In genomic region chr17:74754832-74755231, GRCh38 we compare ENCODE assay signal across 19 cellular contexts. TPM values are rescaled to one million over a fixed set of nuclear protein-coding genes. Genes with fewer than 3 reads are reported as not detected.
DNase-seq lines count a peak whose midpoint lies in the region; ATAC-seq, FAIRE-seq and TF ChIP-seq lines count a peak whose summit lies in the region.
"Had no signal": no experiment of that assay in that cellular context is flagged by ENCODE, and none has a peak within 500 bp of the region (broad histone marks: within the 10 kb centered on the region; RNA-seq: fewer than 3 reads in every experiment).

No MANE protein-coding gene starts in this region.

- peaks cover 36 to 61% of the 10 kb centered on the region in 2 experiments for H3K4me1 ChIP-seq in K562 (replicated peaks in 1 of 2; ENCODE audit: control insufficient read depth in 2 of 2, insufficient read depth in 2 of 2, low read length in 2 of 2)
- peaks cover 37 to 45% of the 10 kb centered on the region in 2 experiments for H3K4me1 ChIP-seq in trophoblast cell (ENCODE audit: control insufficient read depth in 1 of 2, insufficient read depth in 2 of 2, low read length in 2 of 2)
- peaks cover 49% of the 10 kb centered on the region for H3K4me1 ChIP-seq in upper lobe of right lung
- H3K4me1 ChIP-seq in upper lobe of left lung: peaks cover 48 to 77% (median 57%) of the 10 kb centered on the region in 4 donors
- H3K4me1 ChIP-seq in endodermal cell (ENCODE audit: control insufficient read depth, insufficient read depth, low read length): peaks cover 34% of the 10 kb centered on the region

- POLR2A ChIA-PET in K562 (lab: Yijun Ruan, JAX): interaction anchor here (0.7 to 1.8 kb wide), 7 partner anchors 8 to 97 kb away, joined by 3 to 9 read pairs (median 3); partner anchors contain the start of gene NAT9

- intact Hi-C loops in activated naive CD4-positive, alpha-beta T cell treated with anti-CD3 and anti-CD28 coated beads for 36 hours (cut with micrococcal nuclease): no loop called here
- intact Hi-C loops in K562 (cut with micrococcal nuclease): no loop called here
- intact Hi-C loops in upper lobe of right lung (cut with DNase I): no loop called here

- H3K4ac ChIP-seq in trophoblast cell (ENCODE audit: low read depth, low read length): peak overlapping the region; percentile 12

- H3K9me3 ChIP-seq in K562 (replicated peaks; ENCODE audit: control insufficient read depth, insufficient read depth, low read depth, low read length) (no peaks in the 10 kb centered on the region), trophoblast cell (ENCODE audit: insufficient read depth, low read depth, low read length) (peaks cover 3% of the 10 kb centered on the region), upper lobe of right lung (no peaks in the 10 kb centered on the region), upper lobe of left lung (no peaks in the 10 kb centered on the region), endodermal cell (ENCODE audit: control insufficient read depth, low read length) (peaks cover 4% of the 10 kb centered on the region)
- H3K9me3 ChIP-seq: spleen had no signal

- H3K9me3 Mint-ChIP-seq in activated naive CD4-positive, alpha-beta T cell treated with anti-CD3 and anti-CD28 coated beads for 36 hours: no peaks in the 10 kb centered on the region
- H3K9me3 Mint-ChIP-seq in endodermal cell: no peaks in the 10 kb centered on the region
- H3K9me3 Mint-ChIP-seq: stimulated activated naive CD8-positive, alpha-beta T cell treated with anti-CD3 and anti-CD28 coated beads, Interleukin-15, amount 100 ng/mL, for 72 hours had no signal

- TF ChIP-seq EP300 in K562 (IDR thresholded peaks at IDR 0.05; ENCODE audit: low read length) (no peak), upper lobe of left lung (IDR thresholded peaks at IDR 0.05) (no peak)

- peaks cover 15% of the 10 kb centered on the region; the same call in 2 of the 3 replicates for H3K36me3 ChIP-seq in K562 (ENCODE audit: control insufficient read depth, insufficient read depth, low read length)
- no peaks in the 10 kb centered on the region for H3K36me3 ChIP-seq in trophoblast cell (ENCODE audit: control insufficient read depth in 1 of 2, insufficient read depth in 2 of 2, low read length in 2 of 2)
- no peaks in the 10 kb centered on the region for H3K36me3 ChIP-seq in upper lobe of right lung
- H3K36me3 ChIP-seq in upper lobe of left lung: no peaks in the 10 kb centered on the region
- H3K36me3 ChIP-seq in endodermal cell (ENCODE audit: control insufficient read depth, insufficient read depth, low read length): peaks cover 41% of the 10 kb centered on the region
- H3K36me3 ChIP-seq: brain microvascular endothelial cell had no signal

- H4K12ac ChIP-seq in trophoblast cell (ENCODE audit: low read depth, low read length): no peak overlapping the region

- no peak for TF ChIP-seq POLR2A in K562 (conservative IDR thresholded peaks at IDR 0.05)
- no peak for TF ChIP-seq POLR2A in upper lobe of left lung (IDR thresholded peaks at IDR 0.05)

- H2AK5ac ChIP-seq in trophoblast cell (ENCODE audit: low read length): no peak overlapping the region

- H3K9me1 ChIP-seq in K562 (ENCODE audit: control insufficient read depth, insufficient read depth, low read length): peaks cover 20% of the 10 kb centered on the region

- H3K18ac ChIP-seq in trophoblast cell (ENCODE audit: low read length): no peak overlapping the region

- H3K23ac ChIP-seq in trophoblast cell (ENCODE audit: low read length): no peak overlapping the region

- no peak overlapping the region for H3K4me3 Mint-ChIP-seq in activated naive CD4-positive, alpha-beta T cell treated with anti-CD3 and anti-CD28 coated beads for 36 hours
- H3K4me3 Mint-ChIP-seq in endodermal cell: no peak overlapping the region

- H3K79me1 ChIP-seq in trophoblast cell (ENCODE audit: low read length): peaks cover 10% of the 10 kb centered on the region

- CTCF ChIA-PET in activated naive CD4-positive, alpha-beta T cell treated with anti-CD3 and anti-CD28 coated beads for 36 hours (lab: Charles Lee): interaction anchor here (0.6 to 3.8 kb wide), 4 partner anchors 9 to 269 kb away, joined by 3 to 31 read pairs (median 4); partner anchors contain the start of gene RAB37
- CTCF ChIA-PET in K562 (lab: Yijun Ruan, JAX; ENCODE audit: low intra/inter-chr PET ratio): no interaction called here

- peaks cover 13% of the 10 kb centered on the region for H3K36me3 Mint-ChIP-seq in activated naive CD4-positive, alpha-beta T cell treated with anti-CD3 and anti-CD28 coated beads for 36 hours (ENCODE audit: low read depth)
- H3K36me3 Mint-ChIP-seq in endodermal cell (ENCODE audit: low read depth): peaks cover 23% of the 10 kb centered on the region

- no peak overlapping the region for H2AFZ ChIP-seq in K562 (ENCODE audit: low read depth, low read length)
- no peak overlapping the region for H2AFZ ChIP-seq in trophoblast cell (ENCODE audit: insufficient read depth, low read length, poor library complexity)
- H2AFZ ChIP-seq: parathyroid adenoma had no signal

- H3K27me3 ChIP-seq in K562 (ENCODE audit: control insufficient read depth in 2 of 2, insufficient read depth in 2 of 2, low read length in 2 of 2): no peaks in the 10 kb centered on the region
- no peaks in the 10 kb centered on the region for H3K27me3 ChIP-seq in trophoblast cell (ENCODE audit: insufficient read depth, low read length)
- H3K27me3 ChIP-seq in upper lobe of right lung: no peaks in the 10 kb centered on the region
- H3K27me3 ChIP-seq in upper lobe of left lung: no peaks in the 10 kb centered on the region
- no peaks in the 10 kb centered on the region for H3K27me3 ChIP-seq in endodermal cell (ENCODE audit: control insufficient read depth, insufficient read depth, low read length, poor library complexity, severe bottlenecking)
- H3K27me3 ChIP-seq: brain microvascular endothelial cell, spleen had no signal

- no peak for TF ChIP-seq RAD21 in K562 (CRISPR knock-in tag; conservative IDR thresholded peaks at IDR 0.05 in 1 of 2, IDR thresholded peaks at IDR 0.05 in 1 of 2)

- H3K4me3 ChIP-seq in K562: no peak overlapping the region
- no peak overlapping the region for H3K4me3 ChIP-seq in trophoblast cell (ENCODE audit: low read depth, low read length)
- H3K4me3 ChIP-seq in upper lobe of right lung: no peak overlapping the region
- no peak overlapping the region for H3K4me3 ChIP-seq in upper lobe of left lung
- H3K4me3 ChIP-seq in endodermal cell (ENCODE audit: low read length): no peak overlapping the region
- H3K4me3 ChIP-seq: spleen had no signal

- H3K27ac ChIP-seq in K562 (ENCODE audit: extremely low read depth, low read depth, low read length): no peak overlapping the region
- H3K27ac ChIP-seq in trophoblast cell (ENCODE audit: low read depth, low read length): no peak overlapping the region
- no peak overlapping the region for H3K27ac ChIP-seq in upper lobe of right lung
- no peak overlapping the region for H3K27ac ChIP-seq in upper lobe of left lung
- H3K27ac ChIP-seq in endodermal cell (ENCODE audit: low read depth, low read length): no peak overlapping the region
- H3K27ac ChIP-seq: brain microvascular endothelial cell, parathyroid adenoma had no signal

- ATAC-seq in K562: peak; percentile 97
- no peak for ATAC-seq in upper lobe of right lung
- ATAC-seq in upper lobe of left lung (ENCODE audit: low FRiP score in 2 of 2): no peak
- ATAC-seq: left cardiac atrium; stimulated activated naive CD8-positive, alpha-beta T cell treated with anti-CD3 and anti-CD28 coated beads, Interleukin-15, amount 100 ng/mL, for 72 hours had no signal

- H3K4me1 Mint-ChIP-seq in activated naive CD4-positive, alpha-beta T cell treated with anti-CD3 and anti-CD28 coated beads for 36 hours (ENCODE audit: low read depth): peaks cover 82% of the 10 kb centered on the region
- H3K4me1 Mint-ChIP-seq in endodermal cell: peaks cover 36% of the 10 kb centered on the region

- no peak overlapping the region for H2BK5ac ChIP-seq in trophoblast cell (ENCODE audit: low read depth, low read length, poor library complexity)

- H3K27me3 Mint-ChIP-seq in activated naive CD4-positive, alpha-beta T cell treated with anti-CD3 and anti-CD28 coated beads for 36 hours (ENCODE audit: low read depth): no peaks in the 10 kb centered on the region
- no peaks in the 10 kb centered on the region for H3K27me3 Mint-ChIP-seq in endodermal cell (ENCODE audit: insufficient read depth)
- H3K27me3 Mint-ChIP-seq: stimulated activated naive CD8-positive, alpha-beta T cell treated with anti-CD3 and anti-CD28 coated beads, Interleukin-15, amount 100 ng/mL, for 72 hours had no signal

- no peak overlapping the region for H3K14ac ChIP-seq in trophoblast cell (ENCODE audit: low read length)

- H2BK120ac ChIP-seq in trophoblast cell (ENCODE audit: insufficient read depth, low read length, poor library complexity): no peak overlapping the region

- H3K27ac Mint-ChIP-seq in activated naive CD4-positive, alpha-beta T cell treated with anti-CD3 and anti-CD28 coated beads for 36 hours: peak overlapping the region; percentile 30
- H3K27ac Mint-ChIP-seq in endodermal cell: no peak overlapping the region
- H3K27ac Mint-ChIP-seq: stimulated activated naive CD8-positive, alpha-beta T cell treated with anti-CD3 and anti-CD28 coated beads, Interleukin-15, amount 100 ng/mL, for 72 hours had no signal

- H3K79me2 ChIP-seq in K562 (ENCODE audit: control insufficient read depth, insufficient read depth, low read length): peaks cover 80% of the 10 kb centered on the region
- peaks cover 28% of the 10 kb centered on the region for H3K79me2 ChIP-seq in trophoblast cell (ENCODE audit: control insufficient read depth, insufficient read depth, low read length, poor library complexity)

- in situ Hi-C loops in K562 (cut with MboI): no loop called here

- H4K20me1 ChIP-seq in K562 (replicated peaks; ENCODE audit: control insufficient read depth, insufficient read depth, low read length): peaks cover 22% of the 10 kb centered on the region; the same call in 1 of the 2 replicates

- no peak overlapping the region for H4K8ac ChIP-seq in trophoblast cell (ENCODE audit: low read depth, low read length)

- DNase-seq in activated naive CD4-positive, alpha-beta T cell treated with anti-CD3 and anti-CD28 coated beads for 36 hours: no peak
- DNase-seq in activated naive CD4-positive, alpha-beta T cell treated with anti-CD3 and anti-CD28 coated beads, Interleukin-2, amount 50 U/mL, for 16 hours: no peak
- peak; percentile 75 for DNase-seq in LHCN-M2 (ENCODE audit: low read depth)
- peak; percentile 65 to 86 (median 74) for DNase-seq in K562 (ENCODE audit: extremely low read depth in 1 of 4, low spot score in 3 of 4)
- DNase-seq in trophoblast cell: no peak
- no peak for DNase-seq in upper lobe of right lung
- no peak for DNase-seq in upper lobe of left lung
- DNase-seq in endodermal cell: no peak
- DNase-seq: activated gamma-delta T cell; brain microvascular endothelial cell; Calu3; GDM1; Karpas-422; left cardiac atrium; NCI-H226; SHP77 treated with DMSO at 0.1 percent for 48 hours; spleen; stimulated activated naive CD8-positive, alpha-beta T cell treated with anti-CD3 and anti-CD28 coated beads, Interleukin-15, amount 100 ng/mL, for 72 hours had no signal

- no peak overlapping the region for H4K91ac ChIP-seq in trophoblast cell (ENCODE audit: low read depth, low read length)

- no TSS peak for BruUV-seq in K562 (replicated peaks; lab: Mats Ljungman, UMichigan)

- H3K4me2 ChIP-seq in K562 (ENCODE audit: insufficient read depth, low read length) (peak overlapping the region; percentile 6; the same call in 1 of the 2 replicates), trophoblast cell (ENCODE audit: low read length) (no peak overlapping the region)

- H2BK12ac ChIP-seq in trophoblast cell (ENCODE audit: low read length): no peak overlapping the region

- peak; percentile 98 for FAIRE-seq in K562 (lab: Jason Lieb, UNC)

- WGBS in K562 (ENCODE audit: insufficient coverage, low coverage, missing lambda C conversion rate): 2% methylated on average over 3 of the region's 3 CpGs
- WGBS in trophoblast cell (ENCODE audit: extremely low coverage, insufficient coverage, insufficient read length): no CpG with 5 or more reads among the region's 3 CpGs
- WGBS in upper lobe of left lung, 2 donors: 96% methylated on average over 3 of the region's 3 CpGs; no CpG with 5 or more reads in 1 of the 2 donors
- 93 to 100% methylated on average over 3 of the region's 3 CpGs for WGBS in endodermal cell (ENCODE audit: insufficient coverage in 1 of 2, insufficient read length in 1 of 2), 2 experiments

- no peak for TF ChIP-seq CTCF in K562 (IDR thresholded peaks at IDR 0.05 in 2 of 3, conservative IDR thresholded peaks at IDR 0.05 in 1 of 3; ENCODE audit: insufficient read depth in 2 of 3, low read depth in 1 of 3, low read length in 3 of 3)
- TF ChIP-seq CTCF in upper lobe of right lung (IDR thresholded peaks at IDR 0.05): no peak
- no peak for TF ChIP-seq CTCF in upper lobe of left lung (IDR thresholded peaks at IDR 0.05)
- TF ChIP-seq CTCF in endodermal cell (conservative IDR thresholded peaks at IDR 0.05): no peak

- H3K9ac ChIP-seq in K562 (ENCODE audit: insufficient read depth in 1 of 2, low read depth in 2 of 2, low read length in 2 of 2) (peak overlapping the region in 1 of 2 experiments; percentile 48; a peak in 1 of 4 replicates), trophoblast cell (ENCODE audit: low read length) (no peak overlapping the region), endodermal cell (ENCODE audit: extremely low read depth, low read length, poor library complexity, severe bottlenecking) (no peak overlapping the region)
- H3K9ac ChIP-seq: parathyroid adenoma had no signal

RNA-seq across cellular contexts. Expression of gene NHERF1, which starts 6.4 kb away (rescaled TPM):
- 10 to 100 TPM; 70.8 to 77.6 TPM for total RNA-seq in activated naive CD4-positive, alpha-beta T cell treated with anti-CD3 and anti-CD28 coated beads for 36 hours
- 97.6 and 119 TPM in 2 replicates for total RNA-seq in LHCN-M2 (2014; rRNA removed)
- polyA plus RNA-seq in LHCN-M2 (2012): 98.4 TPM
- 18.4 and 49.5 TPM in 2 replicates for total RNA-seq in K562 (2011; cell fraction: chromatin; rRNA removed; ENCODE audit: low replicate concordance)
- total RNA-seq in K562 (2011; cell fraction: nucleolus; rRNA removed): 26.0 and 28.6 TPM in 2 replicates
- total RNA-seq in K562 (2011; cell fraction: nucleoplasm; rRNA removed): 29.0 and 37.5 TPM in 2 replicates
- 35.5 and 51.8 TPM in 2 replicates for total RNA-seq in K562 (2014; rRNA removed)
- total RNA-seq in K562 (2014; rRNA removed; fragmentation: Illumina TruSeq; extraction: Trizol): 23.8 and 30.5 TPM in 2 replicates
- 38.9 and 40.2 TPM in 2 replicates for total RNA-seq in K562 (2015; rRNA removed; fragmentation: Illumina TruSeq; extraction: Trizol)
- total RNA-seq in K562 (2021): 79.9 and 88.0 TPM in 2 replicates
- polyA plus RNA-seq in K562 (2011; rRNA removed): 36.9 and 45.6 TPM in 2 replicates
- 59.4 and 62.4 TPM in 2 replicates for polyA plus RNA-seq in K562 (2011; cell fraction: cytosol; rRNA removed)
- polyA plus RNA-seq in K562 (2011; cell fraction: nucleus; rRNA removed): 36.7 and 44.4 TPM in 2 replicates
- 42.9 and 66.5 TPM in 2 replicates for polyA plus RNA-seq in K562 (2012)
- polyA plus RNA-seq in K562 (2014; fragmentation: Illumina TruSeq; extraction: Trizol): 64.8 and 78.7 TPM in 2 replicates
- polyA plus RNA-seq in K562 (2014; fragmentation: Nextera tagmentation; extraction: Ambion mirVana): 10 to 100 TPM; 11.4 to 20.6 TPM
- 44.9 and 50.1 TPM in 2 replicates for polyA plus RNA-seq in K562 (2014; rRNA removed)
- 29.5 and 44.1 TPM in 2 replicates for polyA minus RNA-seq in K562 (2011; rRNA and poly(A)+ RNA removed)
- 35.7 and 39.5 TPM in 2 replicates for polyA minus RNA-seq in K562 (2011; cell fraction: cytosol; rRNA and poly(A)+ RNA removed)
- 8.5 and 9.6 TPM in 2 replicates for polyA minus RNA-seq in K562 (2011; cell fraction: nucleus; rRNA and poly(A)+ RNA removed)
- 146 and 153 TPM in 2 replicates for polyA plus RNA-seq in trophoblast cell (2013)
- total RNA-seq in upper lobe of right lung: 28.4 TPM
- total RNA-seq in upper lobe of left lung: 10 to 100 TPM; 21.6 to 49.4 (median 34.8) TPM
- 100 to 1,000 TPM; 116 to 138 TPM for total RNA-seq in endodermal cell
- polyA plus RNA-seq in endodermal cell (2013, experiment 1 of 2): 82.4 TPM
- 82.8 TPM for polyA plus RNA-seq in endodermal cell (2013, experiment 2 of 2)

RNA-seq across cellular contexts. Expression of gene RAB37, which starts 17.8 kb away (rescaled TPM):
- 1 to 10 TPM; 2.1 to 2.3 TPM for total RNA-seq in activated naive CD4-positive, alpha-beta T cell treated with anti-CD3 and anti-CD28 coated beads for 36 hours
- total RNA-seq in LHCN-M2 (2014; rRNA removed): 0.19 and 0.34 TPM in 2 replicates
- 0.70 TPM for polyA plus RNA-seq in LHCN-M2 (2012)
- not detected in 2 replicates for total RNA-seq in K562 (2011; cell fraction: chromatin; rRNA removed; ENCODE audit: low replicate concordance)
- not detected in 2 replicates for total RNA-seq in K562 (2011; cell fraction: nucleolus; rRNA removed)
- total RNA-seq in K562 (2011; cell fraction: nucleoplasm; rRNA removed): not detected in 2 replicates
- not detected in 2 replicates for total RNA-seq in K562 (2014; rRNA removed)
- not detected in 2 replicates for total RNA-seq in K562 (2014; rRNA removed; fragmentation: Illumina TruSeq; extraction: Trizol)
- 0.11 and 0.23 TPM in 2 replicates for total RNA-seq in K562 (2015; rRNA removed; fragmentation: Illumina TruSeq; extraction: Trizol)
- total RNA-seq in K562 (2021): 0.27 TPM in 1 of 2 replicates, not detected in the other
- polyA plus RNA-seq in K562 (2011; rRNA removed): 0.03 and 0.21 TPM in 2 replicates
- 0.22 TPM in 1 of 2 replicates, not detected in the other for polyA plus RNA-seq in K562 (2011; cell fraction: cytosol; rRNA removed)
- 0.07 and 0.18 TPM in 2 replicates for polyA plus RNA-seq in K562 (2011; cell fraction: nucleus; rRNA removed)
- polyA plus RNA-seq in K562 (2012): 0.19 and 0.22 TPM in 2 replicates
- polyA plus RNA-seq in K562 (2014; fragmentation: Illumina TruSeq; extraction: Trizol): 0.04 and 0.12 TPM in 2 replicates
- under 1 TPM in 1 of 2 experiments, not detected in 1; 0.03 TPM for polyA plus RNA-seq in K562 (2014; fragmentation: Nextera tagmentation; extraction: Ambion mirVana)
- polyA plus RNA-seq in K562 (2014; rRNA removed): not detected in 2 replicates
- 0.11 TPM in 1 of 2 replicates, not detected in the other for polyA minus RNA-seq in K562 (2011; rRNA and poly(A)+ RNA removed)
- not detected in 2 replicates for polyA minus RNA-seq in K562 (2011; cell fraction: cytosol; rRNA and poly(A)+ RNA removed)
- not detected in 2 replicates for polyA minus RNA-seq in K562 (2011; cell fraction: nucleus; rRNA and poly(A)+ RNA removed)
- 0.62 and 1.0 TPM in 2 replicates for polyA plus RNA-seq in trophoblast cell (2013)
- 6.8 TPM for total RNA-seq in upper lobe of right lung
- total RNA-seq in upper lobe of left lung: 1 to 10 TPM; 1.1 to 7.1 (median 3.7) TPM
- total RNA-seq in endodermal cell: 1 to 10 TPM; 6.8 to 8.4 TPM
- 1.8 TPM for polyA plus RNA-seq in endodermal cell (2013, experiment 1 of 2)
- 2.0 TPM for polyA plus RNA-seq in endodermal cell (2013, experiment 2 of 2)

RNA-seq across cellular contexts. Expression of gene NAT9, which starts 21.3 kb away (rescaled TPM):
- 10 to 100 TPM; 42.1 to 43.9 TPM for total RNA-seq in activated naive CD4-positive, alpha-beta T cell treated with anti-CD3 and anti-CD28 coated beads for 36 hours
- total RNA-seq in LHCN-M2 (2014; rRNA removed) (35.5 and 39.1 TPM in 2 replicates), K562 (2014; rRNA removed) (28.8 and 31.9 TPM in 2 replicates), K562 (2014; rRNA removed; fragmentation: Illumina TruSeq; extraction: Trizol) (28.3 and 42.2 TPM in 2 replicates), K562 (2015; rRNA removed; fragmentation: Illumina TruSeq; extraction: Trizol) (39.4 and 40.8 TPM in 2 replicates), K562 (2021) (56.8 and 63.6 TPM in 2 replicates), upper lobe of right lung (40.8 TPM), upper lobe of left lung (10 to 100 TPM; 16.1 to 78.6 (median 41.7) TPM), endodermal cell (10 to 100 TPM; 58.3 to 77.3 TPM)
- polyA plus RNA-seq in LHCN-M2 (2012): 43.9 TPM
- 145 and 300 TPM in 2 replicates for total RNA-seq in K562 (2011; cell fraction: chromatin; rRNA removed; ENCODE audit: low replicate concordance)
- 204 and 205 TPM in 2 replicates for total RNA-seq in K562 (2011; cell fraction: nucleolus; rRNA removed)
- 164 and 167 TPM in 2 replicates for total RNA-seq in K562 (2011; cell fraction: nucleoplasm; rRNA removed)
- polyA plus RNA-seq in K562 (2011; rRNA removed) (42.4 and 52.0 TPM in 2 replicates), K562 (2014; fragmentation: Illumina TruSeq; extraction: Trizol) (37.1 and 39.9 TPM in 2 replicates), K562 (2014; fragmentation: Nextera tagmentation; extraction: Ambion mirVana) (1 to 10 TPM; 4.2 to 5.9 TPM), K562 (2014; rRNA removed) (59.9 and 63.8 TPM in 2 replicates)
- 38.3 and 39.8 TPM in 2 replicates for polyA plus RNA-seq in K562 (2011; cell fraction: cytosol; rRNA removed)
- 305 and 323 TPM in 2 replicates for polyA plus RNA-seq in K562 (2011; cell fraction: nucleus; rRNA removed)
- polyA plus RNA-seq in K562 (2012): 49.7 and 52.4 TPM in 2 replicates
- 30.1 and 37.1 TPM in 2 replicates for polyA minus RNA-seq in K562 (2011; rRNA and poly(A)+ RNA removed)
- polyA minus RNA-seq in K562 (2011; cell fraction: cytosol; rRNA and poly(A)+ RNA removed): 9.9 and 11.5 TPM in 2 replicates
- polyA minus RNA-seq in K562 (2011; cell fraction: nucleus; rRNA and poly(A)+ RNA removed): 60.3 and 89.4 TPM in 2 replicates
- polyA plus RNA-seq in trophoblast cell (2013): 19.2 and 20.1 TPM in 2 replicates
- 52.6 TPM for polyA plus RNA-seq in endodermal cell (2013, experiment 1 of 2)
- polyA plus RNA-seq in endodermal cell (2013, experiment 2 of 2): 39.7 TPM

RNA-seq across cellular contexts. Expression of gene CD300LF, which starts 42.1 kb away (rescaled TPM):
- not detected for total RNA-seq in activated naive CD4-positive, alpha-beta T cell treated with anti-CD3 and anti-CD28 coated beads for 36 hours
- not detected in 2 replicates for total RNA-seq in LHCN-M2 (2014; rRNA removed)
- not detected for polyA plus RNA-seq in LHCN-M2 (2012)
- not detected in 2 replicates for total RNA-seq in K562 (2011; cell fraction: chromatin; rRNA removed; ENCODE audit: low replicate concordance)
- not detected in 2 replicates for total RNA-seq in K562 (2011; cell fraction: nucleolus; rRNA removed)
- total RNA-seq in K562 (2011; cell fraction: nucleoplasm; rRNA removed): not detected in 2 replicates
- total RNA-seq in K562 (2014; rRNA removed): not detected in 2 replicates
- total RNA-seq in K562 (2014; rRNA removed; fragmentation: Illumina TruSeq; extraction: Trizol): not detected in 2 replicates
- total RNA-seq in K562 (2015; rRNA removed; fragmentation: Illumina TruSeq; extraction: Trizol): not detected in 2 replicates
- not detected in 2 replicates for total RNA-seq in K562 (2021)
- polyA plus RNA-seq in K562 (2011; rRNA removed): not detected in 2 replicates
- polyA plus RNA-seq in K562 (2011; cell fraction: cytosol; rRNA removed): not detected in 2 replicates
- polyA plus RNA-seq in K562 (2011; cell fraction: nucleus; rRNA removed): not detected in 2 replicates
- polyA plus RNA-seq in K562 (2012): not detected in 2 replicates
- polyA plus RNA-seq in K562 (2014; fragmentation: Illumina TruSeq; extraction: Trizol): not detected in 2 replicates
- polyA plus RNA-seq in K562 (2014; fragmentation: Nextera tagmentation; extraction: Ambion mirVana): not detected
- polyA plus RNA-seq in K562 (2014; rRNA removed): not detected in 2 replicates
- polyA minus RNA-seq in K562 (2011; rRNA and poly(A)+ RNA removed): not detected in 2 replicates
- polyA minus RNA-seq in K562 (2011; cell fraction: cytosol; rRNA and poly(A)+ RNA removed): not detected in 2 replicates
- polyA minus RNA-seq in K562 (2011; cell fraction: nucleus; rRNA and poly(A)+ RNA removed): not detected in 2 replicates
- polyA plus RNA-seq in trophoblast cell (2013): not detected in 2 replicates
- 38.0 TPM for total RNA-seq in upper lobe of right lung
- 10 to 100 TPM; 14.5 to 70.2 (median 33.4) TPM for total RNA-seq in upper lobe of left lung
- not detected for total RNA-seq in endodermal cell
- polyA plus RNA-seq in endodermal cell (2013, experiment 1 of 2): not detected
- not detected for polyA plus RNA-seq in endodermal cell (2013, experiment 2 of 2)
- total RNA-seq: Calu3 had no signal

Comparison
In these comparisons a context has a peak if more than half of its experiments do, and no peak if none do; other contexts are left out.
1. DNase-seq: peak in LHCN-M2 (single experiment) and K562 (4 of 4); none in activated naive CD4-positive, alpha-beta T cell treated with anti-CD3 and anti-CD28 coated beads for 36 hours (single experiment), activated naive CD4-positive, alpha-beta T cell treated with anti-CD3 and anti-CD28 coated beads, Interleukin-2, amount 50 U/mL, for 16 hours (single experiment), trophoblast cell (0 of 2), upper lobe of right lung (single experiment), upper lobe of left lung (0 of 2) and endodermal cell (single experiment).